Comparison of ENCODE assay signal across 10 cellular contexts in the genomic region with DNA sequence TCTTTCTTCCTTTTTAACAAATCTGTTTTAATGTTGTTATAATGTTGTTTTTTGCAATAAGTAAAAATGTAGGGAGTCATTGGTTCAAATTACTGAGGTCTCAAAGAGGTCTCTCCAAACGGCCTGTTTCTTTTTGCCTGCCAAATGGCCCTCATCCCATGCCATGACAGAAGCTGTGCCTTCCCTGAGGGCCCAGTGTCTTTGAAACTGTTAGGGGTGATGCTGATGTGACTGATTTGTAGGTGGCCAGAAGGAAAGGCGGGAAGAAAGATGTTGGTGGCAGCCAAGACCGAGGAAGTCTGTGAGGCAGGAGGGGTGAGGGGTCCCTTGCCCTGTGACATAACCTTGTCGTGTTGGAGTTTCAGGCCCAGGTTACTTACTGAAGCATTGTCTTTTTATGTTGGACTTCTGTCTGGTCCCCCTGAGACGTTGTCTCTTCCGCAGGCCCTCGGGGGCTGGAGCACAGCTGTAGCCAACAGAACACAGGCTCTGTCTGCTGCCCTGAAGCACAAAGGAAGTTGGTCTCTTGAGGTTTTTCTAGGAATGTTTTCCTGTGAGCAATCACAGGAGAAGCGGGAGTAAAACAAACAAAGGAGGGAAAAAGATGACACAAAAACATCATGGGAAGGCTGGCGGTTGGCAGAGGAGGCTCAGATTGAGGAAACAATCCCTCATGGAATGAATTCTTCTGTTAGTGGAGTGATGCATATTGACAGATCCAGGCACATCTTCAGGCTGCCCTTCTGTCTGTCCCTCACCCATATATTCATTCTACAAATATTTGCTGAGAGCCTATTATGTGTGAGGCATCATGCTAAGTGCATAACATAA. TPM values are rescaled to one million over a fixed set of nuclear protein-coding genes. Genes with fewer than 3 reads are reported as not detected.
DNase-seq lines count a peak whose midpoint lies in the region; ATAC-seq and TF ChIP-seq lines count a peak whose summit lies in the region.
"Had no signal": no experiment of that assay in that cellular context is flagged by ENCODE, and none has a peak within 500 bp of the region (broad histone marks: within the 10 kb centered on the region; RNA-seq: fewer than 3 reads in every experiment).

No MANE protein-coding gene starts in this region.

- ATAC-seq in GM18511 (IDR thresholded peaks at IDR 0.05; ENCODE audit: unreplicated experiment) (no peak), gastrocnemius medialis (no peak), HG02588 (IDR thresholded peaks at IDR 0.05; ENCODE audit: unreplicated experiment) (no peak)

- H3K27ac ChIP-seq in ACC112 (ENCODE audit: low read depth, low read length) = peak overlapping the region; percentile 61
- peak overlapping the region; percentile 44 for H3K27ac ChIP-seq in brain microvascular endothelial cell
- H3K27ac ChIP-seq in layer of hippocampus (ENCODE audit: low read depth, low read length) = peak overlapping the region; percentile 32
- no peak overlapping the region for H3K27ac ChIP-seq in gastrocnemius medialis

- no peaks in the 10 kb centered on the region for H3K9me3 ChIP-seq in gastrocnemius medialis

- TF ChIP-seq POLR2A in gastrocnemius medialis (IDR thresholded peaks at IDR 0.05) = no peak

- DNase-seq in HS-5 (ENCODE audit: low read depth) = peak; percentile 80
- DNase-seq in brain microvascular endothelial cell = peak; percentile 64
- DNase-seq in NCI-H1417 treated with DMSO at 0.1 percent for 48 hours (lab: John Stamatoyannopoulos, UW) = no peak
- no peak for DNase-seq in gastrocnemius medialis
- DNase-seq: CD4-positive, alpha-beta T cell; KBM-7 had no signal

- H3K27me3 ChIP-seq in ACC112 (ENCODE audit: insufficient read depth, low read length) (no peaks in the 10 kb centered on the region), brain microvascular endothelial cell (replicated peaks) (no peaks in the 10 kb centered on the region), layer of hippocampus (ENCODE audit: control insufficient read depth, insufficient read depth, low read length) (no peaks in the 10 kb centered on the region), gastrocnemius medialis (no peaks in the 10 kb centered on the region)

- no peaks in the 10 kb centered on the region for H3K36me3 ChIP-seq in ACC112 (ENCODE audit: insufficient read depth, low read length)
- no peaks in the 10 kb centered on the region for H3K36me3 ChIP-seq in brain microvascular endothelial cell (replicated peaks)
- no peaks in the 10 kb centered on the region for H3K36me3 ChIP-seq in gastrocnemius medialis

- H3K4me3 ChIP-seq in ACC112 (ENCODE audit: low read depth, low read length) (peak overlapping the region; percentile 16; the same call in 1 of the 2 replicates), brain microvascular endothelial cell (ENCODE audit: low read depth, low read length) (no peak overlapping the region), gastrocnemius medialis (no peak overlapping the region)

- no peaks in the 10 kb centered on the region for H3K79me2 ChIP-seq in ACC112 (ENCODE audit: control insufficient read depth, insufficient read depth, low read length, unreplicated experiment)

- no peak for TF ChIP-seq CTCF in brain microvascular endothelial cell (IDR thresholded peaks at IDR 0.05; ENCODE audit: low read depth, low read length, missing control alignments)
- no peak for TF ChIP-seq CTCF in gastrocnemius medialis (IDR thresholded peaks at IDR 0.05 in 4 of 5, conservative IDR thresholded peaks at IDR 0.05 in 1 of 5)

- peaks cover 23% of the 10 kb centered on the region for H3K4me1 ChIP-seq in ACC112 (ENCODE audit: control insufficient read depth, insufficient read depth, low read length, unreplicated experiment)
- H3K4me1 ChIP-seq in gastrocnemius medialis = peaks cover 7 to 19% of the 10 kb centered on the region in 2 donors

- H2AFZ ChIP-seq in ACC112 (ENCODE audit: low read length, unreplicated experiment) = peak overlapping the region; percentile 76

- in situ Hi-C loops in brain microvascular endothelial cell (cut with HindIII; ENCODE audit: low pct_ligation_motif_present, low sequenced_read_pairs) (no loop called here), gastrocnemius medialis (cut with MboI; ENCODE audit: low sequenced_read_pairs in 4 of 4) (no loop called here)

- intact Hi-C loops in gastrocnemius medialis (cut with DNase I; ENCODE audit: low total_unique reads) = loop anchor here (5.0 kb wide), 1 partner anchor 64 kb away; no protein-coding TSS in a partner anchor

RNA-seq across cellular contexts. Expression of a gene that starts 4.9 kb away (rescaled TPM):
- total RNA-seq in gastrocnemius medialis = 10 to 100 TPM; 12.6 to 26.0 (median 21.8) TPM

Comparison
In these comparisons a context has a peak if more than half of its experiments do, and no peak if none do; other contexts are left out.
1. H3K27ac ChIP-seq: peak in ACC112 (single experiment), brain microvascular endothelial cell (single experiment) and layer of hippocampus (single experiment); none in gastrocnemius medialis (0 of 4).
2. DNase-seq: peak in HS-5 (single experiment) and brain microvascular endothelial cell (single experiment); none in NCI-H1417 treated with DMSO at 0.1 percent for 48 hours (single experiment) and gastrocnemius medialis (0 of 2).